Comparison of ENCODE assay signal across 8 cellular contexts in the genomic region with DNA sequence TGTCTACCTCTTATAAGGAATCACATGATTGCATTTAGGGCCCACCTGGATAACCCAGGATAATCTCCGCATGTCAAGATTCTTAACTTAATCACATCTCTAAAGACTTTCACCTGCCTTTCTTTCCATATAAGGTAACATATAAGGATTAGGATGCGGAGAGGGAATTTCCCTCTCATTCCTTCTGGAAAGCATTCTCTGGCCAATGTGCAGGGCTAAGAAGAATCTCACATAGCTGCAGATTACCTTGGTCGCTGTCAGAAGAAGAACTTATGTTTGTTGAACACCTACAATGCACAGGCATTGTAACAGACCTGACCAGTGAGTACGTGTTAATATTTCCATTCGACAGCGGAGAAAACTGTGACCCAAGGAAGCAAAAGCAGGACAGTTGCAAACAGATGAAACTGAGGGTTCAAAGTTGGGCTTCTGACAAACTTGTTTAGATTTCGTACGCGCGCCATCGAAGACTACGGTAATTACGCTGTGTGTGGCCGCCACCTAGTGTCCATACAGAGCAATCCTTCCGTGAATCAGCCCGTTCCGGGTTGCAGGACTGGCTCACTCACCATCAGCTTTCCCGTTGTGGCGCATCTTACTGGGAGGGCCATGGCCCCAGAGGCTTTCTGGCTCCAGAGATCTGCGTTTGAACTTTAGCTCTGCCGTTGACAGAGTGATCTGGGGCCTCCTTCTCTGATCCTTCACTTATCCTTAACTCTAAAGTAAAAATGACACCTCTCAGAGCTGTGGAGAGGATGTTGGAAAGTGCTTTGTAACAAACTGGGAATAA.
A peak's percentile ranks its signal among the peaks of the same experiment; 100 is the strongest.
DNase-seq lines count a peak whose midpoint lies in the region; TF ChIP-seq lines count a peak whose summit lies in the region.

No MANE protein-coding gene starts in this region.

- peak; percentile 81 for TF ChIP-seq CTCF in HFF-Myc (IDR thresholded peaks at IDR 0.05; ENCODE audit: low read depth, low read length, missing control alignments)

- DNase-seq in DMS 273 treated with DMSO at 0.1 percent for 48 hours (lab: John Stamatoyannopoulos, UW) (peak; percentile 36), HFF-Myc (ENCODE audit: extremely low read depth, low read depth) (peak; percentile 38), NCI-H2227 (lab: John Stamatoyannopoulos, UW; ENCODE audit: unreplicated experiment) (peak; percentile 75), cerebellar cortex (ENCODE audit: low spot score) (peak; percentile 72), kidney tubule cell (ENCODE audit: low spot score) (peak; percentile 71)
- peak; percentile 55 for DNase-seq in activated CD4-positive, alpha-beta T cell treated with anti-CD3 and anti-CD28 coated beads for 1 hour
- peak; percentile 76 for DNase-seq in stimulated activated CD4-positive, alpha-beta T cell treated with anti-CD3 and anti-CD28 coated beads, Interleukin-1b, Interleukin-23, amount 100 ng/mL, for 48 hours
- DNase-seq in NK-92 treated with Interleukin-12 subunit alpha and Interleukin-12 subunit beta, amount 100 ng/mL, for 24 hours (lab: John Stamatoyannopoulos, UW), result no peak

- H3K4me3 ChIP-seq in HFF-Myc (replicated peaks; ENCODE audit: low read depth, low read length), result no peak overlapping the region
